13 cellular contexts compared by ENCODE assay signal in genomic region chr13:21243045-21243842, GRCh38.
A peak's percentile ranks its signal among the peaks of the same experiment; 100 is the strongest.
DNase-seq lines count a peak whose midpoint lies in the region; ATAC-seq lines count a peak whose summit lies in the region.
"Had no signal": no experiment of that assay in that cellular context is flagged by ENCODE, and none has a peak within 500 bp of the region (broad histone marks: within the 10 kb centered on the region; RNA-seq: fewer than 3 reads in every experiment).

No MANE protein-coding gene starts in this region.

- intact Hi-C loops in left ventricle myocardium superior (cut with micrococcal nuclease): no loop called here
- intact Hi-C loops in left cardiac atrium (cut with DNase I): no loop called here

- ATAC-seq in left ventricle myocardium superior (peak; percentile 22), left cardiac atrium (no peak), HG02763 (IDR thresholded peaks at IDR 0.05; ENCODE audit: unreplicated experiment) (no peak), GM18498 (IDR thresholded peaks at IDR 0.05; ENCODE audit: unreplicated experiment) (no peak)
- ATAC-seq: naive thymus-derived CD8-positive, alpha-beta T cell had no signal

- DNase-seq in left ventricle myocardium superior: no peak
- DNase-seq in left cardiac atrium: no peak
- DNase-seq in NCI-H69 (lab: John Stamatoyannopoulos, UW): peak; percentile 63
- peak; percentile 55 for DNase-seq in left kidney (ENCODE audit: low read depth, low spot score)
- no peak for DNase-seq in NAMALWA (ENCODE audit: low spot score)
- no peak for DNase-seq in GM19238 (ENCODE audit: insufficient read length, low spot score)
- DNase-seq: activated naive CD4-positive, alpha-beta T cell treated with anti-CD3 and anti-CD28 coated beads, Interleukin-2, amount 10 ng/mL, durations not matched to agents 7 days and 5 days; Caco-2; naive thymus-derived CD8-positive, alpha-beta T cell; NCI-H526 treated with DMSO at 0.1 percent for 48 hours; stimulated activated CD4-positive, alpha-beta T cell treated with anti-CD3 and anti-CD28 coated beads, Interleukin-2, amount 100 ng/mL, for 48 hours had no signal

Comparison
In these comparisons a context has a peak if more than half of its experiments do, and no peak if none do; other contexts are left out.
1. DNase-seq: peak in NCI-H69 (single experiment) and left kidney (single experiment); none in left ventricle myocardium superior (single experiment), left cardiac atrium (single experiment), NAMALWA (single experiment) and GM19238 (single experiment).